Comparison of ENCODE assay signal across 9 cellular contexts in the genomic region with DNA sequence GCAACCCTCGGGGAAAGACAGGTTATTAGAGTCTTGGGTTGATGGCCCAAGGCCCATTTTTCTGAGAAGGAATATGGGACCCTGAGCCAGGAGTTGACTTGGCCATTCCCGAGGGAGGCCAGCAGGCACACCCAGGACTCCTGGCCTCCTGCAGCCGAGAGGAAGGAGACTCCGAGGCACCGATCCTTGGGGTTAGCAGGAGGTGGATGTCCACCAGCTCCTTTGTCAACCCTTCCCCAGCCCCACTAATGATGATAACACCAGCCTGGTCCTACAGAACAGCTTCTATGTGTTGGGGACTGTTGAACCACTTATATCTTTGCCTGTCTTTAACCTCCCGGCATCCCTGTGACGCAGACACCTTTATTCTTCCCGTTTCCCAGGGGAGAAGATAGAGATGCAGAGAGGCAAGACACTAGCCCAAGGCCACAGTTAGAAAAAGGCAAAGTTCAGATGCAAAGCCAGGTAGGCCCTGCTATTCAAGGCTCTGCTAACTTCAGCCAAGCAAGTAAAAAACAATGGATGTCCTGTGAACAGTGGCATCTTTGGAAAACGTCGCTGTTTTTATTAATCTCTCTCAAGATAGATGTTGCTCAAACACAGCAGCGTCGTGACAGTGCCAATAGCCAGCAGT.
A peak's percentile ranks its signal among the peaks of the same experiment; 100 is the strongest.
DNase-seq lines count a peak whose midpoint lies in the region; ATAC-seq and TF ChIP-seq lines count a peak whose summit lies in the region.
"Had no signal": no experiment of that assay in that cellular context is flagged by ENCODE, and none has a peak within 500 bp of the region (broad histone marks: within the 10 kb centered on the region; RNA-seq: fewer than 3 reads in every experiment).

No MANE protein-coding gene starts in this region.

- peak overlapping the region; percentile 62 for H3K4ac ChIP-seq in trophoblast cell (ENCODE audit: low read depth, low read length)

- H3K9me3 Mint-ChIP-seq in Calu3 (ENCODE audit: low read depth, unreplicated experiment): no peaks in the 10 kb centered on the region

- intact Hi-C loops in Calu3 (cut with micrococcal nuclease; ENCODE audit: unreplicated experiment) (no loop called here), PC-3 (cut with micrococcal nuclease) (no loop called here)

- H3K9ac ChIP-seq in PC-3 (ENCODE audit: low read length) (no peak overlapping the region), trophoblast cell (ENCODE audit: low read length) (no peak overlapping the region)

- H3K4me1 ChIP-seq in PC-3 (ENCODE audit: insufficient read depth, low read length): peaks cover 4% of the 10 kb centered on the region; the same call in 1 of the 2 replicates
- no peaks in the 10 kb centered on the region for H3K4me1 ChIP-seq in foreskin keratinocyte
- peaks cover 33 to 37% of the 10 kb centered on the region in 2 experiments for H3K4me1 ChIP-seq in trophoblast cell (ENCODE audit: control insufficient read depth in 1 of 2, insufficient read depth in 2 of 2, low read length in 2 of 2)

- POLR2A ChIA-PET in PC-3 (lab: Charles Lee; ENCODE audit: unreplicated experiment): no interaction called here

- CTCF ChIA-PET in Calu3 (lab: Charles Lee): no interaction called here
- CTCF ChIA-PET in PC-3 (lab: Charles Lee): no interaction called here

- H3K9me3 ChIP-seq in PC-3 (ENCODE audit: low read length) (no peaks in the 10 kb centered on the region), trophoblast cell (ENCODE audit: insufficient read depth, low read depth, low read length) (no peaks in the 10 kb centered on the region)

- ATAC-seq in PC-3 (no peak; the same call in 1 of the 2 replicates), foreskin keratinocyte (peak; percentile 5), GM18858 (IDR thresholded peaks at IDR 0.05; ENCODE audit: unreplicated experiment) (no peak), GM21526 (IDR thresholded peaks at IDR 0.05; ENCODE audit: low FRiP score, unreplicated experiment) (no peak)
- ATAC-seq: natural killer cell treated with Interleukin-12 subunit alpha and Interleukin-12 subunit beta and Interleukin-15 and Interleukin-18, amount 100 ng/mL, for 72 hours had no signal

- H2AFZ ChIP-seq in PC-3 (ENCODE audit: low read length) (peak overlapping the region; percentile 69), trophoblast cell (ENCODE audit: insufficient read depth, low read length, poor library complexity) (no peak overlapping the region)

- H3K36me3 ChIP-seq in PC-3 (ENCODE audit: low read depth, low read length) (no peaks in the 10 kb centered on the region), trophoblast cell (ENCODE audit: control insufficient read depth in 1 of 2, insufficient read depth in 2 of 2, low read length in 2 of 2) (no peaks in the 10 kb centered on the region)

- H4K91ac ChIP-seq in trophoblast cell (ENCODE audit: low read depth, low read length): peak overlapping the region; percentile 56

- H3K4me3 Mint-ChIP-seq in Calu3 (ENCODE audit: low read depth, unreplicated experiment): peak overlapping the region; percentile 35
- H3K4me3 Mint-ChIP-seq: natural killer cell treated with Interleukin-12 subunit alpha and Interleukin-12 subunit beta and Interleukin-15 and Interleukin-18, amount 100 ng/mL, for 72 hours had no signal

- H2BK5ac ChIP-seq in trophoblast cell (ENCODE audit: low read depth, low read length, poor library complexity): peak overlapping the region; percentile 2

- no peaks in the 10 kb centered on the region for H3F3A ChIP-seq in PC-3 (ENCODE audit: low read length, unreplicated experiment)

- H3K18ac ChIP-seq in trophoblast cell (ENCODE audit: low read length): peak overlapping the region; percentile 88

- H3K27me3 Mint-ChIP-seq in Calu3 (ENCODE audit: unreplicated experiment): peaks cover 37% of the 10 kb centered on the region

- peak overlapping the region; percentile 50 for H2BK12ac ChIP-seq in trophoblast cell (ENCODE audit: low read length)

- H3K36me3 Mint-ChIP-seq in Calu3 (ENCODE audit: insufficient read depth, unreplicated experiment): no peaks in the 10 kb centered on the region
- H3K36me3 Mint-ChIP-seq: natural killer cell treated with Interleukin-12 subunit alpha and Interleukin-12 subunit beta and Interleukin-15 and Interleukin-18, amount 100 ng/mL, for 72 hours had no signal

- H3K4me2 ChIP-seq in PC-3 (ENCODE audit: low read length) (peak overlapping the region; percentile 87), trophoblast cell (ENCODE audit: low read length) (peak overlapping the region; percentile 64)

- DNase-seq in Calu3 (no peak), PC-3 (no peak), foreskin keratinocyte (no peak), trophoblast cell (no peak), ACHN (no peak)
- no peak for DNase-seq in activated CD4-positive, alpha-beta T cell treated with anti-CD3 and anti-CD28 coated beads for 4 hours

- peak overlapping the region; percentile 18 for H2BK120ac ChIP-seq in trophoblast cell (ENCODE audit: insufficient read depth, low read length, poor library complexity)

- no peaks in the 10 kb centered on the region for H4K20me1 ChIP-seq in PC-3 (ENCODE audit: low read length)

- H3K9me2 ChIP-seq in PC-3 (replicated peaks; ENCODE audit: low read length): no peaks in the 10 kb centered on the region

- in situ Hi-C loops in ACHN (cut with HindIII; ENCODE audit: low pct_ligation_motif_present, low pct_unique_long_range_greater_than_20kb, low sequenced_read_pairs): no loop called here

- WGBS in trophoblast cell (ENCODE audit: extremely low coverage, insufficient coverage, insufficient read length): no CpG with 5 or more reads among the region's 12 CpGs

- H3K4me1 Mint-ChIP-seq in Calu3 (ENCODE audit: low read depth, unreplicated experiment): no peaks in the 10 kb centered on the region

- H3K27ac ChIP-seq in PC-3 (ENCODE audit: low read length) (no peak overlapping the region), foreskin keratinocyte (no peak overlapping the region), trophoblast cell (ENCODE audit: low read depth, low read length) (peak overlapping the region; percentile 28)

- peak overlapping the region; percentile 67 for H3K4me3 ChIP-seq in PC-3 (ENCODE audit: low read length)
- no peak overlapping the region for H3K4me3 ChIP-seq in trophoblast cell (ENCODE audit: low read depth, low read length)

- H2AK5ac ChIP-seq in trophoblast cell (ENCODE audit: low read length): peak overlapping the region; percentile 36

- no peak overlapping the region for H4K12ac ChIP-seq in trophoblast cell (ENCODE audit: low read depth, low read length)

- no peak for TF ChIP-seq CTCF in Calu3 (IDR thresholded peaks at IDR 0.05; ENCODE audit: unreplicated experiment)
- no peak for TF ChIP-seq CTCF in PC-3 (conservative IDR thresholded peaks at IDR 0.05; ENCODE audit: low read depth, low read length)
- TF ChIP-seq CTCF in foreskin keratinocyte (conservative IDR thresholded peaks at IDR 0.05): no peak

- BruUV-seq in Calu3 (replicated peaks; lab: Mats Ljungman, UMichigan) (no TSS peak), PC-3 (replicated peaks; lab: Mats Ljungman, UMichigan) (no TSS peak)

- H3K79me1 ChIP-seq in trophoblast cell (ENCODE audit: low read length): peaks cover 42% of the 10 kb centered on the region

- H3K27me3 ChIP-seq in PC-3 (ENCODE audit: low read length) (no peaks in the 10 kb centered on the region), foreskin keratinocyte (peaks cover 20% of the 10 kb centered on the region), trophoblast cell (ENCODE audit: insufficient read depth, low read length) (no peaks in the 10 kb centered on the region)

- no peaks in the 10 kb centered on the region for H3K79me2 ChIP-seq in PC-3 (ENCODE audit: low read length)
- H3K79me2 ChIP-seq in trophoblast cell (ENCODE audit: control insufficient read depth, insufficient read depth, low read length, poor library complexity): peaks cover 2% of the 10 kb centered on the region

- peak overlapping the region; percentile 50 for H4K8ac ChIP-seq in trophoblast cell (ENCODE audit: low read depth, low read length)

- peak overlapping the region; percentile 41 for H3K14ac ChIP-seq in trophoblast cell (ENCODE audit: low read length)

- no peak overlapping the region for H3K27ac Mint-ChIP-seq in Calu3 (ENCODE audit: unreplicated experiment)
- H3K27ac Mint-ChIP-seq: natural killer cell treated with Interleukin-12 subunit alpha and Interleukin-12 subunit beta and Interleukin-15 and Interleukin-18, amount 100 ng/mL, for 72 hours had no signal

- no peak overlapping the region for H3K23ac ChIP-seq in trophoblast cell (ENCODE audit: low read length)
